In the genomic region with DNA sequence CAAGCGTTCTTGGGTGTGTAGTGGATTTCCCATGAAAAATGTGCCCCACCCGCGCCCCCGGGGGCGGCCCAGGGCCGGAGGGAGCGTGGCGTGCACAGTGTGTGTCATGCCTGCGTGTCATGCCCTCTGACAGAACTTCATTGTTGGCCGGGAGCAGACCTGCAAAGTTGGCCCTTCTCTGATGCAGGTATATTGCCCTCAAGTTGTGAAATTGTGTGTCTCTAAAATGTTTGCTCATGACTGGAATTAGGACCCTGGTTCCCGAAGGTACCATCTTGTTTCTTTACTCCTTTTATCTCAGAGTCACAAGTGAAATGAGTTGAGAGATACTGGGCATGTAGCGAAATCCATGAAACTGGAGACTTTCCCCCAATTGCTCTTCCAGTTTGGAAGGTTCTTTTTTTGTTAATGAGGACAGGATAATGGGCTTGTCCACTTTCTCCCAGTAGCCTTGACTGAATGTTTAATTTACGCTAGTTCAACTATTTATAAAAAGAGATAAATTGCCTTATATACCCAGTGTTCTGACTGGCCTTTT, we compare ENCODE assay signal across 1 cellular context.
TF ChIP-seq lines count a peak whose summit lies in the region.

No MANE protein-coding gene starts in this region.

TF ChIP-seq in A549, 52 proteins besides CTCF, POLR2A, EP300 and RAD21 (continued from another document):
- TF ChIP-seq, protein P1, sequence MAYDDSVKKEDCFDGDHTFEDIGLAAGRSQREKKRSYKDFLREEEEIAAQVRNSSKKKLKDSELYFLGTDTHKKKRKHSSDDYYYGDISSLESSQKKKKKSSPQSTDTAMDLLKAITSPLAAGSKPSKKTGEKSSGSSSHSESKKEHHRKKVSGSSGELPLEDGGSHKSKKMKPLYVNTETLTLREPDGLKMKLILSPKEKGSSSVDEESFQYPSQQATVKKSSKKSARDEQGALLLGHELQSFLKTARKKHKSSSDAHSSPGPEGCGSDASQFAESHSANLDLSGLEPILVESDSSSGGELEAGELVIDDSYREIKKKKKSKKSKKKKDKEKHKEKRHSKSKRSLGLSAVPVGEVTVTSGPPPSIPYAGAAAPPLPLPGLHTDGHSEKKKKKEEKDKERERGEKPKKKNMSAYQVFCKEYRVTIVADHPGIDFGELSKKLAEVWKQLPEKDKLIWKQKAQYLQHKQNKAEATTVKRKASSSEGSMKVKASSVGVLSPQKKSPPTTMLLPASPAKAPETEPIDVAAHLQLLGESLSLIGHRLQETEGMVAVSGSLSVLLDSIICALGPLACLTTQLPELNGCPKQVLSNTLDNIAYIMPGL (CRISPR knock-in tag; IDR thresholded peaks at IDR 0.05; ENCODE audit: borderline replicate concordance): no peak
- TF ChIP-seq SREBF2 (IDR thresholded peaks at IDR 0.05) (no peak), FOSB (CRISPR knock-in tag; IDR thresholded peaks at IDR 0.05) (no peak), ZC3H11A (IDR thresholded peaks at IDR 0.05) (no peak), RNF2 (IDR thresholded peaks at IDR 0.05; ENCODE audit: borderline replicate concordance, low read depth) (no peak), PHF8 (IDR thresholded peaks at IDR 0.05; ENCODE audit: borderline replicate concordance, low read depth) (no peak)
- TF ChIP-seq, protein P2, sequence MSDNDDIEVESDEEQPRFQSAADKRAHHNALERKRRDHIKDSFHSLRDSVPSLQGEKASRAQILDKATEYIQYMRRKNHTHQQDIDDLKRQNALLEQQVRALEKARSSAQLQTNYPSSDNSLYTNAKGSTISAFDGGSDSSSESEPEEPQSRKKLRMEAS (IDR thresholded peaks at IDR 0.05): no peak
